Comparison of ENCODE assay signal across 8 cellular contexts in the genomic region with DNA sequence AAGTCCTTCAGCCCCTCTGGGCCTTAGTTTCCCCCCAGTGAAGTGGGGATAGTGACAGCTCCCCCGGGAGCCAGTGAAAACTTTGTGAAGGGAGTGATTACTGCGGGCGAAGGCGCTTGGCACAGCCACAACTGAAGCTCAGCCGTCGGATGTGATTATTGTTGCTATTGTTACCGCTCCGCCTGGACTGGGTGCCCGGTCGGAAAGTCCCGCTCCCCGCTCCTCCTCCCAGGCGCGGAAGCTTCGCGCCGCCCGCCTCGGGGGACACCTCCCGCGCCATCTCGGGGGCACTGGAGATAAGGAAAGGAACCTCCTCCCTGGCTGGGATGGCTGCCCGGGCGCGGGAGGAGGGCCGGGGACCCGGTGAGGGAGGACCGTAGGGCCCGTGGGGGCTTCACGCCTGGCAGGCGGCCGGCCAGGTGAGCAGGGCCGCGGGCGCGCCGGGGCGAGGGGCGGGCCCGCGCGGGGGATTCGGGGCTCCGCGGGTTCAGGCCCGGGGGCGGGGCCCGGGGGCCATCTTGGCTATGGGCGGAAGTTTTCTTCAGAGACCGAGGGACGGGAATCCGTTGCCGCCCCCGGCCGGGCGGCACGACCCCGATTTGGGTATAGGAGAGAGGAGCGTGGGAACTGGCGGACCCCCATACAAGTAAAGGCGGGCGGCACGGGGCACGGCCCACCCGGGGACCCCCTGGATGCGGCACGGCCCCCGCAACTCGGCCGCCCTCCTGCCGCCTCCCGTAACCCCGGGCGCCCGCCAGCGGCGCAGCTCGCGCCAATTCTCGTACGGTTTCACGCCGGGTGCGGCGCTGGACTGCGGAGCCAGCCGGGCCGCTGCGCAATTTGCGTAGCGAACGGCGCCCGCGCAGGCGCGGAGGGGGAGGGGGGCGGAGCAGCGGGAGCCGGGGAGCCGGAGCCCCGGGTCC. TPM values are rescaled to one million over a fixed set of nuclear protein-coding genes. Genes with fewer than 3 reads are reported as not detected.
DNase-seq lines count a peak whose midpoint lies in the region; ATAC-seq and TF ChIP-seq lines count a peak whose summit lies in the region.

A gene with protein sequence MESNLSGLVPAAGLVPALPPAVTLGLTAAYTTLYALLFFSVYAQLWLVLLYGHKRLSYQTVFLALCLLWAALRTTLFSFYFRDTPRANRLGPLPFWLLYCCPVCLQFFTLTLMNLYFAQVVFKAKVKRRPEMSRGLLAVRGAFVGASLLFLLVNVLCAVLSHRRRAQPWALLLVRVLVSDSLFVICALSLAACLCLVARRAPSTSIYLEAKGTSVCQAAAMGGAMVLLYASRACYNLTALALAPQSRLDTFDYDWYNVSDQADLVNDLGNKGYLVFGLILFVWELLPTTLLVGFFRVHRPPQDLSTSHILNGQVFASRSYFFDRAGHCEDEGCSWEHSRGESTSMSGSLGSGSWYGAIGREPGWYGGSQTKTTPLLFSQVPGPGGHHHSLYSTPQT (plus strand): TSS at position 887 of the 923 bp plus-strand sequence. CDS start 677 bp downstream, outside the sequence.

- no peak for TF ChIP-seq CTCF in right lobe of liver (IDR thresholded peaks at IDR 0.05)

- DNase-seq in AG20443 (ENCODE audit: low spot score) (peak; percentile 96), NCI-H526 treated with DMSO at 0.1 percent for 48 hours (lab: John Stamatoyannopoulos, UW) (peak; percentile 67), dermis microvascular lymphatic vessel endothelial cell (ENCODE audit: low read depth in 2 of 2) (peak; percentile 49 to 80), right lobe of liver (peak; percentile 86 to 91 (median 91))
- peak; percentile 89 to 91 for DNase-seq in activated CD4-positive, alpha-beta T cell treated with anti-CD3 and anti-CD28 coated beads, Interleukin-2, amount 50 U/mL, for 48 hours
- DNase-seq in stimulated activated CD4-positive, alpha-beta T cell treated with anti-CD3 and anti-CD28 coated beads, Interleukin-4, amount 100 ng/mL, for 4 hours = peak; percentile 88 to 90

- WGBS in right lobe of liver (ENCODE audit: insufficient coverage, low coverage, low lambda C conversion rate, missing lambda C conversion rate) = 0% methylated on average over 20 of the region's 102 CpGs

- H3K4me3 ChIP-seq in right lobe of liver = peak within 1 kb of the TSS; percentile 65 to 96 (median 93)

- H3K27ac ChIP-seq in right lobe of liver = peak within 1 kb of the TSS; percentile 68 to 95 (median 83)

- H3K9me3 ChIP-seq in right lobe of liver = no peaks in the 10 kb centered on the region

- ATAC-seq in GM19043 (IDR thresholded peaks at IDR 0.05; ENCODE audit: low read depth, unreplicated experiment) (peak; percentile 48), HG03342 (IDR thresholded peaks at IDR 0.05; ENCODE audit: unreplicated experiment) (peak; percentile 53), right lobe of liver (peak; percentile 62 to 84 (median 66))

- no peaks in the 10 kb centered on the region for H3K27me3 ChIP-seq in right lobe of liver

- no peaks in the 10 kb centered on the region for H3K36me3 ChIP-seq in right lobe of liver

- TF ChIP-seq POLR2A in right lobe of liver (IDR thresholded peaks at IDR 0.05) = no peak

- intact Hi-C loops in right lobe of liver (cut with DNase I) = no loop called here

- H3K4me1 ChIP-seq in right lobe of liver = peaks cover 0 to 12% (median 6%) of the 10 kb centered on the region in 4 donors

RNA-seq across cellular contexts. Expression of the gene that starts here (rescaled TPM):
- total RNA-seq in dermis microvascular lymphatic vessel endothelial cell (6.2 and 9.5 TPM in 2 replicates), right lobe of liver (10 to 100 TPM; 13.0 to 21.9 (median 17.8) TPM)

Comparison
In these comparisons a context has a peak if more than half of its experiments do, and no peak if none do; other contexts are left out.
1. Peak in every context shown above with its lines: DNase-seq, ATAC-seq, H3K4me3 ChIP-seq and H3K27ac ChIP-seq.